19 cellular contexts compared by ENCODE assay signal in genomic region chr4:43356786-43357185, GRCh38.
DNase-seq lines count a peak whose midpoint lies in the region; ATAC-seq, FAIRE-seq and TF ChIP-seq lines count a peak whose summit lies in the region.
"Had no signal": no experiment of that assay in that cellular context is flagged by ENCODE, and none has a peak within 500 bp of the region (broad histone marks: within the 10 kb centered on the region; RNA-seq: fewer than 3 reads in every experiment).

No MANE protein-coding gene starts in this region.

- ATAC-seq in SK-N-SH treated with all-trans-retinoic acid at 6 μM for 48 hours (no peak), WTC11 (no peak), GM18517 (IDR thresholded peaks at IDR 0.05; ENCODE audit: unreplicated experiment) (no peak)
- ATAC-seq: A549; CD8-positive, alpha-beta T cell had no signal

- TF ChIP-seq CTCF in SK-N-SH (IDR thresholded peaks at IDR 0.05) (no peak), D721Med (IDR thresholded peaks at IDR 0.05; ENCODE audit: insufficient read depth, missing control alignments) (no peak), WTC11 (IDR thresholded peaks at IDR 0.05) (no peak), Calu3 (IDR thresholded peaks at IDR 0.05; ENCODE audit: unreplicated experiment) (no peak)

- H3K79me2 ChIP-seq in SK-N-SH (ENCODE audit: insufficient read depth), result no peaks in the 10 kb centered on the region

- peak overlapping the region; percentile 49; the same call in 1 of the 2 replicates for H2AFZ ChIP-seq in SK-N-SH (ENCODE audit: low read depth)

- H3K4me1 Mint-ChIP-seq in WTC11, result peaks cover 2% of the 10 kb centered on the region; the same call in 1 of the 2 replicates
- no peaks in the 10 kb centered on the region for H3K4me1 Mint-ChIP-seq in Calu3 (ENCODE audit: low read depth, unreplicated experiment)
- H3K4me1 Mint-ChIP-seq: B cell had no signal

- no peak for DNase-seq in SK-N-SH
- no peak for DNase-seq in D721Med (ENCODE audit: insufficient read length, low spot score)
- no peak for DNase-seq in WTC11 (ENCODE audit: low spot score)
- DNase-seq in Calu3, result no peak
- DNase-seq: AML-193; Caco-2; CD4-positive, alpha-beta T cell; CD8-positive, alpha-beta T cell; DMS79 treated with DMSO at 0.1 percent for 48 hours; GF-D8 had no signal

- no peak overlapping the region for H3K27ac ChIP-seq in SK-N-SH (ENCODE audit: low read depth in 2 of 2, low read length in 1 of 2)
- H3K27ac ChIP-seq: 22Rv1; A549; BLaER1 treated with 17β-estradiol and CSF1 and Interleukin-3, amounts not matched to agents 10 nM and 100 nM; C4-2B had no signal

- no peaks in the 10 kb centered on the region for H4K20me1 ChIP-seq in SK-N-SH (ENCODE audit: insufficient read depth)
- H4K20me1 ChIP-seq: BLaER1 treated with 17β-estradiol and CSF1 and Interleukin-3, amounts not matched to agents 10 nM and 100 nM had no signal

- no peaks in the 10 kb centered on the region for H3K27me3 ChIP-seq in SK-N-SH (ENCODE audit: insufficient read depth)
- H3K27me3 ChIP-seq: BLaER1 treated with 17β-estradiol and CSF1 and Interleukin-3, amounts not matched to agents 10 nM and 100 nM had no signal

- H3K9me2 ChIP-seq in SK-N-SH, result no peaks in the 10 kb centered on the region

- no peaks in the 10 kb centered on the region; a peak in 1 of 4 replicates for H3K4me1 ChIP-seq in SK-N-SH (ENCODE audit: control insufficient read depth in 1 of 2, insufficient read depth in 2 of 2, low read depth in 1 of 2, low read length in 1 of 2)
- H3K4me1 ChIP-seq: A549; BLaER1 treated with 17β-estradiol and CSF1 and Interleukin-3, amounts not matched to agents 10 nM and 100 nM; Caco-2 had no signal

- FAIRE-seq in D721Med (lab: Jason Lieb, UNC), result peak; percentile 38
- FAIRE-seq: A549, G401.6, GM12891 had no signal

- H3K9ac ChIP-seq in SK-N-SH, result no peak overlapping the region
- H3K9ac ChIP-seq: BLaER1 treated with 17β-estradiol and CSF1 and Interleukin-3, amounts not matched to agents 10 nM and 100 nM had no signal

- WGBS in SK-N-SH (ENCODE audit: low lambda C conversion rate), result 12% methylated on average over 3 of the region's 3 CpGs

- CTCF ChIA-PET in SK-N-SH (lab: Yijun Ruan, JAX), result no interaction called here
- CTCF ChIA-PET in WTC11 (lab: Charles Lee), result no interaction called here
- CTCF ChIA-PET in Calu3 (lab: Charles Lee), result no interaction called here

- BruUV-seq in Calu3 (replicated peaks; lab: Mats Ljungman, UMichigan), result no TSS peak

- no peak for TF ChIP-seq RAD21 in SK-N-SH (IDR thresholded peaks at IDR 0.05; ENCODE audit: low read length)

- no peak overlapping the region for H3K4me2 ChIP-seq in SK-N-SH
- H3K4me2 ChIP-seq: A549; BLaER1 treated with 17β-estradiol and CSF1 and Interleukin-3, amounts not matched to agents 10 nM and 100 nM had no signal

- H3K36me3 Mint-ChIP-seq in WTC11, result no peaks in the 10 kb centered on the region
- H3K36me3 Mint-ChIP-seq in Calu3 (ENCODE audit: insufficient read depth, unreplicated experiment), result no peaks in the 10 kb centered on the region
- H3K36me3 Mint-ChIP-seq: CD8-positive, alpha-beta T cell had no signal

- H3K9me3 Mint-ChIP-seq in WTC11 (no peaks in the 10 kb centered on the region), Calu3 (ENCODE audit: low read depth, unreplicated experiment) (no peaks in the 10 kb centered on the region)

- H3K4me3 ChIP-seq in SK-N-SH (ENCODE audit: low read depth in 2 of 2, low read length in 1 of 2), result no peak overlapping the region
- H3K4me3 ChIP-seq: A549; BLaER1 treated with 17β-estradiol and CSF1 and Interleukin-3, amounts not matched to agents 10 nM and 100 nM had no signal

- H3K27ac Mint-ChIP-seq in WTC11 (no peak overlapping the region), Calu3 (ENCODE audit: unreplicated experiment) (no peak overlapping the region)
- H3K27ac Mint-ChIP-seq: B cell; CD4-positive, alpha-beta T cell; CD8-positive, alpha-beta T cell had no signal

- no peaks in the 10 kb centered on the region for H3K9me3 ChIP-seq in SK-N-SH
- H3K9me3 ChIP-seq: A549; BLaER1 treated with 17β-estradiol and CSF1 and Interleukin-3, amounts not matched to agents 10 nM and 100 nM; Caco-2 had no signal

- intact Hi-C loops in Calu3 (cut with micrococcal nuclease; ENCODE audit: unreplicated experiment), result no loop called here

- no peaks in the 10 kb centered on the region for H3K36me3 ChIP-seq in SK-N-SH (replicated peaks in 1 of 2; ENCODE audit: control insufficient read depth in 1 of 2, insufficient read depth in 2 of 2, low read length in 1 of 2)
- H3K36me3 ChIP-seq: BLaER1 treated with 17β-estradiol and CSF1 and Interleukin-3, amounts not matched to agents 10 nM and 100 nM had no signal

- no peak for TF ChIP-seq EP300 in SK-N-SH (IDR thresholded peaks at IDR 0.05; ENCODE audit: borderline replicate concordance in 1 of 2, low read depth in 1 of 2, low read length in 1 of 2)

- H3K27me3 Mint-ChIP-seq in WTC11 (ENCODE audit: low read depth), result no peaks in the 10 kb centered on the region
- no peaks in the 10 kb centered on the region for H3K27me3 Mint-ChIP-seq in Calu3 (ENCODE audit: unreplicated experiment)
- H3K27me3 Mint-ChIP-seq: B cell; CD4-positive, alpha-beta T cell had no signal

- H3K4me3 Mint-ChIP-seq in WTC11, result no peak overlapping the region
- H3K4me3 Mint-ChIP-seq in Calu3 (ENCODE audit: low read depth, unreplicated experiment), result no peak overlapping the region
- H3K4me3 Mint-ChIP-seq: B cell; CD4-positive, alpha-beta T cell; CD8-positive, alpha-beta T cell had no signal

- H3F3A ChIP-seq in SK-N-SH (replicated peaks; ENCODE audit: insufficient read depth), result no peaks in the 10 kb centered on the region

- POLR2A ChIA-PET in SK-N-SH (lab: Yijun Ruan, JAX) (no interaction called here), WTC11 (lab: Charles Lee) (no interaction called here)

TF ChIP-seq in SK-N-SH, 30 proteins besides CTCF, POLR2A, EP300 and RAD21 (continues in another document):
- TF ChIP-seq PBX3 (IDR thresholded peaks at IDR 0.05), result no peak
- TF ChIP-seq SIN3A (IDR thresholded peaks at IDR 0.05; ENCODE audit: borderline replicate concordance, low read depth, low read length), result no peak
- TF ChIP-seq FOXM1 (IDR thresholded peaks at IDR 0.05; ENCODE audit: low read depth), result no peak
- no peak for TF ChIP-seq GATA2 (CRISPR knock-in tag; IDR thresholded peaks at IDR 0.05)
- TF ChIP-seq TAF1 (IDR thresholded peaks at IDR 0.05; ENCODE audit: borderline replicate concordance, low read depth, low read length), result no peak
- TF ChIP-seq NFIC (IDR thresholded peaks at IDR 0.05; ENCODE audit: borderline replicate concordance), result no peak
- TF ChIP-seq SMC3 (IDR thresholded peaks at IDR 0.05; ENCODE audit: low read depth, low read length), result no peak
- no peak for TF ChIP-seq EZH2phosphoT487 (IDR thresholded peaks at IDR 0.05; ENCODE audit: borderline replicate concordance, low read depth)

TF ChIP-seq in SK-N-SH treated with all-trans-retinoic acid at 6 μM for 48 hours, 23 proteins besides CTCF, POLR2A, EP300 and RAD21:
- TF ChIP-seq ESRRG (CRISPR knock-in tag; IDR thresholded peaks at IDR 0.05) (no peak), TSHZ2 (CRISPR knock-in tag; IDR thresholded peaks at IDR 0.05) (no peak)

TF ChIP-seq in WTC11, 78 proteins besides CTCF, POLR2A, EP300 and RAD21:
- TF ChIP-seq GABPB1 (CRISPR knock-in tag; IDR thresholded peaks at IDR 0.05) (peak; percentile 59; the same call in 1 of the 2 replicates), ESRRA (CRISPR knock-in tag; IDR thresholded peaks at IDR 0.05; ENCODE audit: borderline replicate concordance) (no peak)
TF ChIP-seq in WTC11: peak in this region for 1.
